In the genomic region with DNA sequence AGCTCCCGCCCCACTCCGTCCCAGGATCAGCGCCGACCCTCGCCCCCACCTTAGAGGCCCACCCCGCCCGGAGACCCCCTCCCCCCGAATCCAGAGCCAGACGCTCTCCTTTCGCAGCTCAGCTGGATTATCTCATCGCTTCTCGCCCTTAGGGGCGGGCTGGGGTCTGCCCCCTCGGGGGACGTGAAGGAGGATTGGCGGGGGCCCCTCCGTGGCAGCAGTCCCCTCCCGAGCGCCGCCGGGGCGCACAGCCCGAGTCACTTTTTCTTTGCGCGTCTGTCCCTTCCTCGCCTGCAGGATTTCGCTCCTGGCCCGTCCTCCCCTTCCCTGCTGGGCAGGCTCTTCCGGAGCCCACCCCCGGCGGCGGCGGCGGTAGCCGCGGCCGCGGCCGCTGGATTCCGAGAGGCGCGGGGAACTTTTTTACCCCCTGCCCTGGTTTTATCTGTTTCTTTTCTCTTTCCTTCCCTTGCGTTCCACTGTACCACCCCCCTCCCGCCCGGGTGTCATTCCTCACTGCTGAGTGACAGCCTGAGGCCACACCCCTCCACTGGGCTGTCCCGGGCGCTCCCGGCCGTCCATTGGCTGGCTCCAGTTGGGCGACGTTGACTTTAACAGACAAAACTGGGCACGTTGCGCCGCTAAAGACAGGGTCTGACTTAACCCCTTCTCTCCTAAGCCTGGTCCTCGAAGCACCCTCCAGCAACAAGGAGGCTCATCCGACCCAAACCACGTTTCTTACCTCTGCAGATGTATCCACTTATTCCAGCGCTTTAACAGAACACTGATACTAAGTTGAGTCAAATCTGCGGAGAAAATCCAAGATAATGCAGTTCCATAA, we compare ENCODE assay signal across 1 cellular context.
TF ChIP-seq lines count a peak whose summit lies in the region.

No MANE protein-coding gene starts in this region.

TF ChIP-seq in A549, 52 proteins besides CTCF, POLR2A, EP300 and RAD21 (continued from another document):
- TF ChIP-seq REST (IDR thresholded peaks at IDR 0.05) (no peak), ATOH8 (CRISPR knock-in tag; IDR thresholded peaks at IDR 0.05; ENCODE audit: low read depth) (no peak)
- TF ChIP-seq, protein P1, sequence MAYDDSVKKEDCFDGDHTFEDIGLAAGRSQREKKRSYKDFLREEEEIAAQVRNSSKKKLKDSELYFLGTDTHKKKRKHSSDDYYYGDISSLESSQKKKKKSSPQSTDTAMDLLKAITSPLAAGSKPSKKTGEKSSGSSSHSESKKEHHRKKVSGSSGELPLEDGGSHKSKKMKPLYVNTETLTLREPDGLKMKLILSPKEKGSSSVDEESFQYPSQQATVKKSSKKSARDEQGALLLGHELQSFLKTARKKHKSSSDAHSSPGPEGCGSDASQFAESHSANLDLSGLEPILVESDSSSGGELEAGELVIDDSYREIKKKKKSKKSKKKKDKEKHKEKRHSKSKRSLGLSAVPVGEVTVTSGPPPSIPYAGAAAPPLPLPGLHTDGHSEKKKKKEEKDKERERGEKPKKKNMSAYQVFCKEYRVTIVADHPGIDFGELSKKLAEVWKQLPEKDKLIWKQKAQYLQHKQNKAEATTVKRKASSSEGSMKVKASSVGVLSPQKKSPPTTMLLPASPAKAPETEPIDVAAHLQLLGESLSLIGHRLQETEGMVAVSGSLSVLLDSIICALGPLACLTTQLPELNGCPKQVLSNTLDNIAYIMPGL (CRISPR knock-in tag; IDR thresholded peaks at IDR 0.05; ENCODE audit: borderline replicate concordance) = no peak
